ENCODE assay signal across 8 cellular contexts in the genomic region with DNA sequence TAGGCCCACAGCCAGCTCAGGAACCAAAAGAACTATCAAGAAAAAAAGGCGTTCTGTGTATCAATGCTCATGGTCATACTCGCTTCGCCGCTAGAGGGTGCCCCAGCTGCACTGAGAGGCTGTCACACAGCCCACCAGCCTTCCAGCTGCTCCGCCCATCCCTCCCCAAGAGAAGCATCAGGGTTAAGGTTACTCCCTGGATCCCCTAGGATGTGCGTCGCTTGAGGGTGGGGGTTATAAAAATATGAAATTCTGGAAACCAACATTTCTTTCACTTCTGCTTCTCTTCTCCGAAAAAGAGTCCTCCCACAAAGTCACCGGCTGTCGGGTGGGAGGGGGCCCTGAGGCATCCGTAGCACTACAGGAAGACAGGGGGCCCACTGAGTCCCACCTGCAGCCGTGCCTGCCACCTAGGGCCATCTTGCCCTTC. TPM values are rescaled to one million over a fixed set of nuclear protein-coding genes. Genes with fewer than 3 reads are reported as not detected.
A peak's percentile ranks its signal among the peaks of the same experiment; 100 is the strongest.
DNase-seq lines count a peak whose midpoint lies in the region; ATAC-seq and TF ChIP-seq lines count a peak whose summit lies in the region.

No MANE protein-coding gene starts in this region.

- DNase-seq in CD1c-positive myeloid dendritic cell (ENCODE audit: extremely low spot score) (peak; percentile 94), NCI-H524 (lab: John Stamatoyannopoulos, UW) (peak; percentile 70 to 89), choroid plexus epithelial cell (ENCODE audit: low read depth) (peak; percentile 86), kidney glomerular epithelial cell (lab: John Stamatoyannopoulos, UW) (peak; percentile 80)
- peak; percentile 95 for DNase-seq in activated CD4-positive, alpha-beta T cell treated with anti-CD3 and anti-CD28 coated beads for 36 hours
- peak; percentile 95 for DNase-seq in stimulated activated CD4-positive, alpha-beta T cell treated with anti-CD3 and anti-CD28 coated beads, Interleukin-15, amount 100 ng/mL, for 24 hours

- peak overlapping the region; percentile 93 for H3K4me3 Mint-ChIP-seq in activated CD4-positive, alpha-beta T cell treated with anti-CD3 and anti-CD28 coated beads for 36 hours

- peak; percentile 83 for TF ChIP-seq CTCF in HEK293 (tag by site-specific recombination; IDR thresholded peaks at IDR 0.05)
- peak; percentile 93 for TF ChIP-seq CTCF in choroid plexus epithelial cell (conservative IDR thresholded peaks at IDR 0.05; ENCODE audit: low read depth, low read length)

- H3K4me3 ChIP-seq in HEK293 (ENCODE audit: low read depth, low read length) (peak overlapping the region; percentile 75), choroid plexus epithelial cell (ENCODE audit: low read depth, low read length) (peak overlapping the region; percentile 78)

- peaks cover 52% of the 10 kb centered on the region for H3K4me1 Mint-ChIP-seq in activated CD4-positive, alpha-beta T cell treated with anti-CD3 and anti-CD28 coated beads for 36 hours

- peak overlapping the region; percentile 94 for H3K27ac Mint-ChIP-seq in activated CD4-positive, alpha-beta T cell treated with anti-CD3 and anti-CD28 coated beads for 36 hours

- POLR2A ChIA-PET in HEK293 (lab: Yijun Ruan, JAX) = interaction anchor here (0.5 to 2.2 kb wide), 10 partner anchors 16 to 650 kb away, joined by 3 to 8 read pairs (median 4); a partner anchor contains a TSS
- POLR2A ChIA-PET in activated CD4-positive, alpha-beta T cell treated with anti-CD3 and anti-CD28 coated beads for 36 hours (lab: Charles Lee) = interaction anchor here (1.2 to 2.7 kb wide), 2 partner anchors 71 to 449 kb away, joined by 8 to 10 read pairs; a partner anchor contains a TSS

- no peak overlapping the region for H3K27ac ChIP-seq in HEK293 (ENCODE audit: extremely low read depth, low read depth, low read length)

- intact Hi-C loops in activated CD4-positive, alpha-beta T cell treated with anti-CD3 and anti-CD28 coated beads for 36 hours (cut with DNase I, micrococcal nuclease) = loop anchor here (1.0 to 5.0 kb wide), 9 partner anchors 103 to 473 kb away; a partner anchor contains a TSS

- no peaks in the 10 kb centered on the region for H3K9me3 ChIP-seq in HEK293 (ENCODE audit: control insufficient read depth, insufficient read depth, low read depth, low read length)

- H3K4me1 ChIP-seq in HEK293 (ENCODE audit: control insufficient read depth, insufficient read depth, low read length) = peaks cover 15% of the 10 kb centered on the region

- H3K27me3 Mint-ChIP-seq in activated CD4-positive, alpha-beta T cell treated with anti-CD3 and anti-CD28 coated beads for 36 hours = no peaks in the 10 kb centered on the region

- CTCF ChIA-PET in HEK293 (lab: Yijun Ruan, JAX) = interaction anchor here (0.5 to 5.1 kb wide), 73 partner anchors 9 to 658 kb away, joined by 3 to 128 read pairs (median 5); a partner anchor contains a TSS
- CTCF ChIA-PET in activated CD4-positive, alpha-beta T cell treated with anti-CD3 and anti-CD28 coated beads for 36 hours (lab: Charles Lee) = interaction anchor here (0.5 to 4.5 kb wide), 43 partner anchors 8 to 448 kb away, joined by 3 to 86 read pairs (median 5); a partner anchor contains a TSS

- peaks cover 13 to 48% of the 10 kb centered on the region in 2 experiments for H3K36me3 ChIP-seq in HEK293 (ENCODE audit: control insufficient read depth in 2 of 2, insufficient read depth in 1 of 2, low read length in 2 of 2)

- peak; percentile 32 for ATAC-seq in activated CD4-positive, alpha-beta T cell treated with anti-CD3 and anti-CD28 coated beads for 36 hours
- ATAC-seq in GM18520 (IDR thresholded peaks at IDR 0.05; ENCODE audit: unreplicated experiment) = no peak

- H3K9me3 Mint-ChIP-seq in activated CD4-positive, alpha-beta T cell treated with anti-CD3 and anti-CD28 coated beads for 36 hours (ENCODE audit: low read depth) = no peaks in the 10 kb centered on the region

- peaks cover 44% of the 10 kb centered on the region for H3K36me3 Mint-ChIP-seq in activated CD4-positive, alpha-beta T cell treated with anti-CD3 and anti-CD28 coated beads for 36 hours (ENCODE audit: low read depth)

TF ChIP-seq in HEK293, 187 proteins besides CTCF, POLR2A, EP300 and RAD21 (continues in another document):
- no peak for TF ChIP-seq ZNF146 (tag by site-specific recombination; IDR thresholded peaks at IDR 0.05)
- TF ChIP-seq, protein P1, sequence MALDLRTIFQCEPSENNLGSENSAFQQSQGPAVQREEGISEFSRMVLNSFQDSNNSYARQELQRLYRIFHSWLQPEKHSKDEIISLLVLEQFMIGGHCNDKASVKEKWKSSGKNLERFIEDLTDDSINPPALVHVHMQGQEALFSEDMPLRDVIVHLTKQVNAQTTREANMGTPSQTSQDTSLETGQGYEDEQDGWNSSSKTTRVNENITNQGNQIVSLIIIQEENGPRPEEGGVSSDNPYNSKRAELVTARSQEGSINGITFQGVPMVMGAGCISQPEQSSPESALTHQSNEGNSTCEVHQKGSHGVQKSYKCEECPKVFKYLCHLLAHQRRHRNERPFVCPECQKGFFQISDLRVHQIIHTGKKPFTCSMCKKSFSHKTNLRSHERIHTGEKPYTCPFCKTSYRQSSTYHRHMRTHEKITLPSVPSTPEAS (tag by site-specific recombination; IDR thresholded peaks at IDR 0.05) = no peak; the same call in 1 of the 2 replicates
- TF ChIP-seq ZNF404 (tag by site-specific recombination; IDR thresholded peaks at IDR 0.05) = no peak
- TF ChIP-seq, protein P2, sequence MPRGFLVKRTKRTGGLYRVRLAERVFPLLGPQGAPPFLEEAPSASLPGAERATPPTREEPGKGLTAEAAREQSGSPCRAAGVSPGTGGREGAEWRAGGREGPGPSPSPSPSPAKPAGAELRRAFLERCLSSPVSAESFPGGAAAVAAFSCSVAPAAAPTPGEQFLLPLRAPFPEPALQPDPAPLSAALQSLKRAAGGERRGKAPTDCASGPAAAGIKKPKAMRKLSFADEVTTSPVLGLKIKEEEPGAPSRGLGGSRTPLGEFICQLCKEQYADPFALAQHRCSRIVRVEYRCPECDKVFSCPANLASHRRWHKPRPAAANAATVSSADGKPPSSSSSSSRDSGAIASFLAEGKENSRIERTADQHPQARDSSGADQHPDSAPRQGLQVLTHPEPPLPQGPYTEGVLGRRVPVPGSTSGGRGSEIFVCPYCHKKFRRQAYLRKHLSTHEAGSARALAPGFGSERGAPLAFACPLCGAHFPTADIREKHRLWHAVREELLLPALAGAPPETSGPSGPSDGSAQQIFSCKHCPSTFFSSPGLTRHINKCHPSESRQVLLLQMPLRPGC (tag by site-specific recombination; IDR thresholded peaks at IDR 0.05) = no peak
- no peak for TF ChIP-seq ZNF169 (tag by site-specific recombination; IDR thresholded peaks at IDR 0.05)
- TF ChIP-seq ZNF221 (tag by site-specific recombination; IDR thresholded peaks at IDR 0.05; ENCODE audit: borderline replicate concordance) = no peak
- no peak for TF ChIP-seq ZNF350 (tag by site-specific recombination; IDR thresholded peaks at IDR 0.05)
- TF ChIP-seq, protein P3, sequence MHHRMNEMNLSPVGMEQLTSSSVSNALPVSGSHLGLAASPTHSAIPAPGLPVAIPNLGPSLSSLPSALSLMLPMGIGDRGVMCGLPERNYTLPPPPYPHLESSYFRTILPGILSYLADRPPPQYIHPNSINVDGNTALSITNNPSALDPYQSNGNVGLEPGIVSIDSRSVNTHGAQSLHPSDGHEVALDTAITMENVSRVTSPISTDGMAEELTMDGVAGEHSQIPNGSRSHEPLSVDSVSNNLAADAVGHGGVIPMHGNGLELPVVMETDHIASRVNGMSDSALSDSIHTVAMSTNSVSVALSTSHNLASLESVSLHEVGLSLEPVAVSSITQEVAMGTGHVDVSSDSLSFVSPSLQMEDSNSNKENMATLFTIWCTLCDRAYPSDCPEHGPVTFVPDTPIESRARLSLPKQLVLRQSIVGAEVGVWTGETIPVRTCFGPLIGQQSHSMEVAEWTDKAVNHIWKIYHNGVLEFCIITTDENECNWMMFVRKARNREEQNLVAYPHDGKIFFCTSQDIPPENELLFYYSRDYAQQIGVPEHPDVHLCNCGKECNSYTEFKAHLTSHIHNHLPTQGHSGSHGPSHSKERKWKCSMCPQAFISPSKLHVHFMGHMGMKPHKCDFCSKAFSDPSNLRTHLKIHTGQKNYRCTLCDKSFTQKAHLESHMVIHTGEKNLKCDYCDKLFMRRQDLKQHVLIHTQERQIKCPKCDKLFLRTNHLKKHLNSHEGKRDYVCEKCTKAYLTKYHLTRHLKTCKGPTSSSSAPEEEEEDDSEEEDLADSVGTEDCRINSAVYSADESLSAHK (tag by site-specific recombination; IDR thresholded peaks at IDR 0.05) = no peak
- TF ChIP-seq, protein P4, sequence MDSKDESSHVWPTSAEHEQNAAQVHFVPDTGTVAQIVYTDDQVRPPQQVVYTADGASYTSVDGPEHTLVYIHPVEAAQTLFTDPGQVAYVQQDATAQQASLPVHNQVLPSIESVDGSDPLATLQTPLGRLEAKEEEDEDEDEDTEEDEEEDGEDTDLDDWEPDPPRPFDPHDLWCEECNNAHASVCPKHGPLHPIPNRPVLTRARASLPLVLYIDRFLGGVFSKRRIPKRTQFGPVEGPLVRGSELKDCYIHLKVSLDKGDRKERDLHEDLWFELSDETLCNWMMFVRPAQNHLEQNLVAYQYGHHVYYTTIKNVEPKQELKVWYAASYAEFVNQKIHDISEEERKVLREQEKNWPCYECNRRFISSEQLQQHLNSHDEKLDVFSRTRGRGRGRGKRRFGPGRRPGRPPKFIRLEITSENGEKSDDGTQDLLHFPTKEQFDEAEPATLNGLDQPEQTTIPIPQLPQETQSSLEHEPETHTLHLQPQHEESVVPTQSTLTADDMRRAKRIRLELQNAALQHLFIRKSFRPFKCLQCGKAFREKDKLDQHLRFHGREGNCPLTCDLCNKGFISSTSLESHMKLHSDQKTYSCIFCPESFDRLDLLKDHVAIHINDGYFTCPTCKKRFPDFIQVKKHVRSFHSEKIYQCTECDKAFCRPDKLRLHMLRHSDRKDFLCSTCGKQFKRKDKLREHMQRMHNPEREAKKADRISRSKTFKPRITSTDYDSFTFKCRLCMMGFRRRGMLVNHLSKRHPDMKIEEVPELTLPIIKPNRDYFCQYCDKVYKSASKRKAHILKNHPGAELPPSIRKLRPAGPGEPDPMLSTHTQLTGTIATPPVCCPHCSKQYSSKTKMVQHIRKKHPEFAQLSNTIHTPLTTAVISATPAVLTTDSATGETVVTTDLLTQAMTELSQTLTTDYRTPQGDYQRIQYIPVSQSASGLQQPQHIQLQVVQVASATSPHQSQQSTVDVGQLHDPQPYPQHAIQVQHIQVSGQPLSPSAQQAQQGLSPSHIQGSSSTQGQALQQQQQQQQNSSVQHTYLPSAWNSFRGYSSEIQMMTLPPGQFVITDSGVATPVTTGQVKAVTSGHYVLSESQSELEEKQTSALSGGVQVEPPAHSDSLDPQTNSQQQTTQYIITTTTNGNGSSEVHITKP (tag by site-specific recombination; IDR thresholded peaks at IDR 0.05) = no peak

RNA-seq across cellular contexts. Expression of a gene that starts 1.7 kb away (rescaled TPM):
- 100 to 1,000 TPM in 1 of 2 experiments, 10 to 100 TPM in 1; 96.1 to 112 TPM for total RNA-seq in activated CD4-positive, alpha-beta T cell treated with anti-CD3 and anti-CD28 coated beads for 36 hours

RNA-seq across cellular contexts. Expression of a gene that starts 26.5 kb away (rescaled TPM):
- total RNA-seq in activated CD4-positive, alpha-beta T cell treated with anti-CD3 and anti-CD28 coated beads for 36 hours = 1 to 10 TPM; 1.3 to 1.4 TPM
